ENCODE assay signal across 1 cellular context in the genomic region with DNA sequence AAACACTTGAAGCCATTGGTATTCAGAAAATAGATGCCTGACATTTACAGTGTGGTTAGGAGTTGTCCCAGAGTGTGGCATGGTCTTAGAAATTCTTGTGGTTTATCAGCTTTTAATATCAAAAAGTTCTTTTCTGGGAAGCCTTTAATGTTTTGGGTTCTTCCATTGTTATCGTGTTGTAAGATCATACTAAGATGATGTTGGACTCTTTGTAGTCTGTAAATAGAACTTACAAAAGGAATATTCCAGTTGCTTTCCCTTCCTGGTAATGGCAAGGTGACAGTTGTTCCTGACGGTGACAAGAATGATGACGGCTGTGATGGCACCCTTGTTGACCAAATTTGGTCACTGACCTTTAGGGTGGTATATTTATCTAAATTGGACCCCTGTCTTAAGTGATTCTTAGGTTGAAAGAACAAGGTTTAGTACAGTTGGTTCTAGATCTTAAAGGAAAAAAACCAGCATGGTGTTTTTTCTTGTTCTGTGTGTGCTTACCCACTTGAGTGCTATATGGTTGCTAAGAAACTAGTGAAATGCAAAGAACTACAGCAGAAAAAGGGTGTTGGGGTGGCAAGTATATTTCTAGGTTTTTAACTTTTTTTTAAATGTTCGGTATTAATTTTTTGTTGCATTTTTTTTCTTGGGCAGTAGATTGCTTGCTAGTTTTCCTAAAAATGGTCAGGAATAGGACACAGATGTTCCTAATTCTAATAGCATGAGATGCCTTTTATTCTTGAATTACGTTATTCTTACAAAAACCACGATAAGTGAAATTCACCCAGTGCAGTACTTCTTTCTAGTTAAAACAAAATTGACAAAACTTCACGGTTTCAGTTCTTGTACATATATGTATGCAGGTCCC.
TF ChIP-seq lines count a peak whose summit lies in the region.

No MANE protein-coding gene starts in this region.

TF ChIP-seq in H1, 55 proteins besides CTCF, POLR2A, EP300 and RAD21 (continued from another document):
- TF ChIP-seq TCF12 (IDR thresholded peaks at IDR 0.05; ENCODE audit: low read depth, low read length), result no peak
- no peak for TF ChIP-seq HDAC6 (IDR thresholded peaks at IDR 0.05; ENCODE audit: low read depth, low read length)
- TF ChIP-seq BCL11A (IDR thresholded peaks at IDR 0.05; ENCODE audit: low read depth in 2 of 2, low read length in 2 of 2), result no peak
- TF ChIP-seq TAF1 (IDR thresholded peaks at IDR 0.05; ENCODE audit: low read depth, low read length), result no peak
- no peak for TF ChIP-seq TEAD4 (IDR thresholded peaks at IDR 0.05; ENCODE audit: low read depth, low read length)
